ENCODE assay signal across 16 cellular contexts in genomic region chr11:36195496-36196346, GRCh38.
DNase-seq lines count a peak whose midpoint lies in the region; ATAC-seq and TF ChIP-seq lines count a peak whose summit lies in the region.
"Had no signal": no experiment of that assay in that cellular context is flagged by ENCODE, and none has a peak within 500 bp of the region (broad histone marks: within the 10 kb centered on the region; RNA-seq: fewer than 3 reads in every experiment).

No MANE protein-coding gene starts in this region.

- H3K27ac ChIP-seq in dorsolateral prefrontal cortex (peak overlapping the region in 34 of 59 donors; percentile 1 to 73 (median 44)), vagina (peak overlapping the region; percentile 24)
- H3K27ac ChIP-seq: epithelial cell of prostate had no signal

- no peaks in the 10 kb centered on the region for H3K36me3 ChIP-seq in vagina

- no peak for TF ChIP-seq POLR2A in vagina (IDR thresholded peaks at IDR 0.05)

- peaks cover 14% of the 10 kb centered on the region for H3K4me1 ChIP-seq in vagina

- no peaks in the 10 kb centered on the region for H3K9me3 ChIP-seq in vagina

- TF ChIP-seq CTCF in dorsolateral prefrontal cortex (IDR thresholded peaks at IDR 0.05 in 54 of 56, conservative IDR thresholded peaks at IDR 0.05 in 2 of 56; ENCODE audit: low read depth in 1 of 56, partially characterized antibody in 56 of 56) (no peak), vagina (IDR thresholded peaks at IDR 0.05) (no peak)

- DNase-seq in Right ventricle myocardium superior = no peak
- no peak for DNase-seq in cardiac septum (ENCODE audit: low spot score)
- no peak for DNase-seq in dorsolateral prefrontal cortex
- DNase-seq in iris pigment epithelial cell (ENCODE audit: low read depth) = peak; percentile 14
- DNase-seq in vagina (ENCODE audit: extremely low spot score in 2 of 2) = peak in 1 of 2 donors; percentile 29
- DNase-seq in Kasumi-1 (lab: John Stamatoyannopoulos, UW) = no peak
- no peak for DNase-seq in NCI-H2107 (lab: John Stamatoyannopoulos, UW)
- DNase-seq: activated B cell treated with CpG ODN at 0.5 μM for 24 hours; activated naive CD4-positive, alpha-beta T cell treated with Interleukin-2 at 50 U/mL for 16 hours; cerebellar nuclear complex; NCI-H2227 treated with DMSO at 0.1 percent for 48 hours; stimulated activated naive CD8-positive, alpha-beta T cell treated with anti-CD3 and anti-CD28 coated beads, Interleukin-15, Interleukin-2, amounts not matched to agents 100 U/mL and 50 U/mL, for 24 hours had no signal

- ATAC-seq in Right ventricle myocardium superior (ENCODE audit: poor library complexity) = peak; percentile 89
- no peak for ATAC-seq in HG02763 (IDR thresholded peaks at IDR 0.05; ENCODE audit: unreplicated experiment)
- ATAC-seq: Panc1; stimulated activated naive CD8-positive, alpha-beta T cell treated with anti-CD3 and anti-CD28 coated beads, Interleukin-15, Interleukin-2, amounts not matched to agents 100 U/mL and 50 U/mL, for 24 hours had no signal

- H3K27me3 ChIP-seq in dorsolateral prefrontal cortex (no peaks in the 10 kb centered on the region), vagina (no peaks in the 10 kb centered on the region)

- H3K4me3 ChIP-seq in dorsolateral prefrontal cortex (no peak overlapping the region), vagina (no peak overlapping the region)
- H3K4me3 ChIP-seq: skin epidermis had no signal

- intact Hi-C loops in Right ventricle myocardium superior (cut with DNase I) (no loop called here), cardiac septum (cut with DNase I) (no loop called here), dorsolateral prefrontal cortex (cut with DNase I) (no loop called here), vagina (cut with DNase I) (no loop called here)
